10 cellular contexts compared by ENCODE assay signal in genomic region chr18:79577451-79578395, GRCh38.
DNase-seq lines count a peak whose midpoint lies in the region; ATAC-seq and TF ChIP-seq lines count a peak whose summit lies in the region.
"Had no signal": no experiment of that assay in that cellular context is flagged by ENCODE, and none has a peak within 500 bp of the region (broad histone marks: within the 10 kb centered on the region; RNA-seq: fewer than 3 reads in every experiment).

No MANE protein-coding gene starts in this region.

- H3K9me3 Mint-ChIP-seq in activated naive CD8-positive, alpha-beta T cell treated with anti-CD3 and anti-CD28 coated beads, Interleukin-2, amount 10 ng/mL, durations not matched to agents 7 days and 5 days, result peaks cover 6% of the 10 kb centered on the region
- peaks cover 8% of the 10 kb centered on the region for H3K9me3 Mint-ChIP-seq in activated naive CD8-positive, alpha-beta T cell treated with anti-CD3 and anti-CD28 coated beads for 36 hours

- H3K9me3 ChIP-seq in left lung (peaks cover 0 to 16% of the 10 kb centered on the region in 2 donors), upper lobe of right lung (peaks cover 10% of the 10 kb centered on the region)

- H3K4me1 ChIP-seq in left lung (peaks cover 4 to 11% of the 10 kb centered on the region in 2 donors), upper lobe of right lung (peaks cover 14% of the 10 kb centered on the region)

- H3K4me3 Mint-ChIP-seq in activated naive CD8-positive, alpha-beta T cell treated with anti-CD3 and anti-CD28 coated beads, Interleukin-2, amount 10 ng/mL, durations not matched to agents 7 days and 5 days, result no peak overlapping the region
- H3K4me3 Mint-ChIP-seq in activated naive CD8-positive, alpha-beta T cell treated with anti-CD3 and anti-CD28 coated beads for 36 hours, result no peak overlapping the region
- H3K4me3 Mint-ChIP-seq: activated T-helper 17 cell treated with anti-CD3 and anti-CD28 coated beads, Interleukin-2, amount 50 U/mL, for 72 hours had no signal

- H3K27ac ChIP-seq in left lung (no peak overlapping the region), upper lobe of right lung (peak overlapping the region; percentile 17)

- ATAC-seq in activated naive CD8-positive, alpha-beta T cell treated with anti-CD3 and anti-CD28 coated beads, Interleukin-2, amount 10 ng/mL, durations not matched to agents 7 days and 5 days (ENCODE audit: low read depth), result no peak
- no peak for ATAC-seq in left lung
- peak; percentile 33 for ATAC-seq in upper lobe of right lung
- ATAC-seq: activated T-helper 17 cell treated with anti-CD3 and anti-CD28 coated beads, Interleukin-2, amount 50 U/mL, for 72 hours had no signal

- H3K36me3 ChIP-seq in left lung, result no peaks in the 10 kb centered on the region
- H3K36me3 ChIP-seq in upper lobe of right lung, result no peaks in the 10 kb centered on the region

- H3K27me3 Mint-ChIP-seq in activated naive CD8-positive, alpha-beta T cell treated with anti-CD3 and anti-CD28 coated beads, Interleukin-2, amount 10 ng/mL, durations not matched to agents 7 days and 5 days, result no peaks in the 10 kb centered on the region
- H3K27me3 Mint-ChIP-seq in activated naive CD8-positive, alpha-beta T cell treated with anti-CD3 and anti-CD28 coated beads for 36 hours, result no peaks in the 10 kb centered on the region
- H3K27me3 Mint-ChIP-seq: activated T-helper 17 cell treated with anti-CD3 and anti-CD28 coated beads, Interleukin-2, amount 50 U/mL, for 72 hours had no signal

- H3K4me1 Mint-ChIP-seq in activated naive CD8-positive, alpha-beta T cell treated with anti-CD3 and anti-CD28 coated beads, Interleukin-2, amount 10 ng/mL, durations not matched to agents 7 days and 5 days, result peaks cover 14% of the 10 kb centered on the region
- H3K4me1 Mint-ChIP-seq in activated naive CD8-positive, alpha-beta T cell treated with anti-CD3 and anti-CD28 coated beads for 36 hours, result peaks cover 8% of the 10 kb centered on the region
- H3K4me1 Mint-ChIP-seq: activated T-helper 17 cell treated with anti-CD3 and anti-CD28 coated beads, Interleukin-2, amount 50 U/mL, for 72 hours had no signal

- H3K4me3 ChIP-seq in left lung (no peak overlapping the region), upper lobe of right lung (no peak overlapping the region)

- H3K36me3 Mint-ChIP-seq in activated naive CD8-positive, alpha-beta T cell treated with anti-CD3 and anti-CD28 coated beads, Interleukin-2, amount 10 ng/mL, durations not matched to agents 7 days and 5 days, result peaks cover 6% of the 10 kb centered on the region
- peaks cover 5% of the 10 kb centered on the region for H3K36me3 Mint-ChIP-seq in activated naive CD8-positive, alpha-beta T cell treated with anti-CD3 and anti-CD28 coated beads for 36 hours

- intact Hi-C loops in left lung (cut with DNase I) (no loop called here), upper lobe of right lung (cut with DNase I) (no loop called here)

- peak; percentile 28 for DNase-seq in activated naive CD8-positive, alpha-beta T cell treated with anti-CD3 and anti-CD28 coated beads, Interleukin-2, amount 10 ng/mL, durations not matched to agents 7 days and 5 days
- no peak for DNase-seq in activated naive CD8-positive, alpha-beta T cell treated with anti-CD3 and anti-CD28 coated beads for 36 hours
- DNase-seq in astrocyte of the hippocampus (ENCODE audit: low read depth, low spot score) (peak; percentile 25), left lung (peak; percentile 33 to 63), upper lobe of right lung (peak; percentile 70), KG1 (lab: John Stamatoyannopoulos, UW) (no peak), retina (no peak), HPDE6-E6E7 (ENCODE audit: extremely low spot score) (no peak)
- DNase-seq: T-helper 9 cell had no signal

- no peak overlapping the region for H3K27ac Mint-ChIP-seq in activated naive CD8-positive, alpha-beta T cell treated with anti-CD3 and anti-CD28 coated beads, Interleukin-2, amount 10 ng/mL, durations not matched to agents 7 days and 5 days
- H3K27ac Mint-ChIP-seq in activated naive CD8-positive, alpha-beta T cell treated with anti-CD3 and anti-CD28 coated beads for 36 hours, result no peak overlapping the region
- H3K27ac Mint-ChIP-seq: activated T-helper 17 cell treated with anti-CD3 and anti-CD28 coated beads, Interleukin-2, amount 50 U/mL, for 72 hours had no signal

- H3K27me3 ChIP-seq in left lung (peaks cover 0 to 19% of the 10 kb centered on the region in 2 donors), upper lobe of right lung (no peaks in the 10 kb centered on the region)

- POLR2A ChIA-PET in activated naive CD8-positive, alpha-beta T cell treated with anti-CD3 and anti-CD28 coated beads, Interleukin-2, amount 10 ng/mL, durations not matched to agents 7 days and 5 days (lab: Charles Lee), result no interaction called here

- TF ChIP-seq CTCF in left lung (IDR thresholded peaks at IDR 0.05) (no peak), upper lobe of right lung (IDR thresholded peaks at IDR 0.05) (no peak)

Comparison
In these comparisons a context has a peak if more than half of its experiments do, and no peak if none do; other contexts are left out.
1. DNase-seq: peak in activated naive CD8-positive, alpha-beta T cell treated with anti-CD3 and anti-CD28 coated beads, Interleukin-2, amount 10 ng/mL, durations not matched to agents 7 days and 5 days (single experiment), astrocyte of the hippocampus (single experiment), left lung (2 of 2) and upper lobe of right lung (single experiment); none in activated naive CD8-positive, alpha-beta T cell treated with anti-CD3 and anti-CD28 coated beads for 36 hours (single experiment), KG1 (single experiment), retina (single experiment) and HPDE6-E6E7 (single experiment).